22 cellular contexts compared by ENCODE assay signal in genomic region chr7:672891-673290, GRCh38. TPM values are rescaled to one million over a fixed set of nuclear protein-coding genes. Genes with fewer than 3 reads are reported as not detected.
A peak's percentile ranks its signal among the peaks of the same experiment; 100 is the strongest.
DNase-seq lines count a peak whose midpoint lies in the region; ATAC-seq and TF ChIP-seq lines count a peak whose summit lies in the region.
"Had no signal": no experiment of that assay in that cellular context is flagged by ENCODE, and none has a peak within 500 bp of the region (broad histone marks: within the 10 kb centered on the region; RNA-seq: fewer than 3 reads in every experiment).

No MANE protein-coding gene starts in this region.

- CTCF ChIA-PET in RWPE1 (lab: Yijun Ruan, JAX): interaction anchor here (0.7 kb wide), 1 partner anchor 33 kb away, joined by 8 read pairs; no protein-coding TSS in a partner anchor
- CTCF ChIA-PET in CD4-positive, alpha-beta memory T cell (lab: Charles Lee; ENCODE audit: partially characterized antibody): no interaction called here
- CTCF ChIA-PET in activated CD8-positive, alpha-beta T cell treated with anti-CD3 and anti-CD28 coated beads for 36 hours (lab: Charles Lee): no interaction called here
- CTCF ChIA-PET in Caco-2 (lab: Charles Lee): no interaction called here

- in situ Hi-C loops in gastrocnemius medialis (cut with MboI; ENCODE audit: low sequenced_read_pairs in 4 of 4): no loop called here

- peak overlapping the region; percentile 70 for H3K27ac Mint-ChIP-seq in glutamatergic neuron (ENCODE audit: unreplicated experiment)
- no peak overlapping the region for H3K27ac Mint-ChIP-seq in CD4-positive, alpha-beta memory T cell
- no peak overlapping the region for H3K27ac Mint-ChIP-seq in activated CD8-positive, alpha-beta T cell treated with anti-CD3 and anti-CD28 coated beads for 36 hours
- H3K27ac Mint-ChIP-seq in Caco-2 (ENCODE audit: unreplicated experiment): no peak overlapping the region
- H3K27ac Mint-ChIP-seq: B cell had no signal

- TF ChIP-seq POLR2A in gastrocnemius medialis (IDR thresholded peaks at IDR 0.05): no peak

- H3K36me3 ChIP-seq in CD4-positive, alpha-beta memory T cell (ENCODE audit: insufficient read depth, low read length): no peaks in the 10 kb centered on the region
- H3K36me3 ChIP-seq in gastrocnemius medialis (no peaks in the 10 kb centered on the region), Caco-2 (ENCODE audit: control insufficient read depth, insufficient read depth, low read length) (peaks cover 3% of the 10 kb centered on the region; the same call in 1 of the 2 replicates)

- peaks cover 3% of the 10 kb centered on the region for H3K4me1 Mint-ChIP-seq in glutamatergic neuron (ENCODE audit: low read depth, unreplicated experiment)
- peaks cover 0 to 6% (median 1%) of the 10 kb centered on the region in 4 donors for H3K4me1 Mint-ChIP-seq in CD4-positive, alpha-beta memory T cell
- H3K4me1 Mint-ChIP-seq in activated CD8-positive, alpha-beta T cell treated with anti-CD3 and anti-CD28 coated beads for 36 hours (ENCODE audit: low read depth): no peaks in the 10 kb centered on the region
- no peaks in the 10 kb centered on the region for H3K4me1 Mint-ChIP-seq in Caco-2 (ENCODE audit: low read depth, unreplicated experiment)
- H3K4me1 Mint-ChIP-seq: B cell; CD8-positive, alpha-beta memory T cell had no signal

- no TSS peak for BruUV-seq in Caco-2 (replicated peaks; lab: Mats Ljungman, UMichigan)

- H3K4me1 ChIP-seq in CD4-positive, alpha-beta memory T cell (ENCODE audit: insufficient read depth, low read length): no peaks in the 10 kb centered on the region
- peaks cover 0 to 7% of the 10 kb centered on the region in 2 donors for H3K4me1 ChIP-seq in gastrocnemius medialis
- no peaks in the 10 kb centered on the region for H3K4me1 ChIP-seq in Caco-2

- DNase-seq in RWPE1 (ENCODE audit: low spot score) (no peak), glutamatergic neuron (peak; percentile 85), posterior vena cava (ENCODE audit: low spot score) (peak; percentile 58), gastrocnemius medialis (no peak), Caco-2 (no peak)
- no peak for DNase-seq in CD4-positive, alpha-beta memory T cell
- no peak for DNase-seq in activated CD8-positive, alpha-beta T cell treated with anti-CD3 and anti-CD28 coated beads for 36 hours
- DNase-seq: Calu3, DMS153, DND-41, NCI-H1092 treated with DMSO at 0.1 percent for 48 hours, NCI-H1436, NCI-H187 treated with DMSO at 0.1 percent for 48 hours, NCI-H446 treated with DMSO at 0.1 percent for 48 hours, NCI-H69, RPMI8226, SHP77, SW 1271 had no signal

- H3K9me3 Mint-ChIP-seq in glutamatergic neuron (ENCODE audit: unreplicated experiment) (peaks cover 21% of the 10 kb centered on the region), Caco-2 (ENCODE audit: unreplicated experiment) (peaks cover 11% of the 10 kb centered on the region)
- H3K9me3 Mint-ChIP-seq in CD4-positive, alpha-beta memory T cell: peaks cover 0 to 4% (median 0%) of the 10 kb centered on the region in 8 donors
- peaks cover 9% of the 10 kb centered on the region for H3K9me3 Mint-ChIP-seq in activated CD8-positive, alpha-beta T cell treated with anti-CD3 and anti-CD28 coated beads for 36 hours

- H3K4me3 Mint-ChIP-seq in glutamatergic neuron (ENCODE audit: unreplicated experiment) (no peak overlapping the region), Caco-2 (ENCODE audit: unreplicated experiment) (no peak overlapping the region)
- no peak overlapping the region for H3K4me3 Mint-ChIP-seq in CD4-positive, alpha-beta memory T cell
- no peak overlapping the region for H3K4me3 Mint-ChIP-seq in activated CD8-positive, alpha-beta T cell treated with anti-CD3 and anti-CD28 coated beads for 36 hours
- H3K4me3 Mint-ChIP-seq: B cell; CD8-positive, alpha-beta memory T cell had no signal

- intact Hi-C loops in posterior vena cava (cut with DNase I): no loop called here
- intact Hi-C loops in CD4-positive, alpha-beta memory T cell (cut with micrococcal nuclease): no loop called here
- intact Hi-C loops in gastrocnemius medialis (cut with DNase I; ENCODE audit: low total_unique reads): no loop called here
- intact Hi-C loops in activated CD8-positive, alpha-beta T cell treated with anti-CD3 and anti-CD28 coated beads for 36 hours (cut with micrococcal nuclease): no loop called here
- intact Hi-C loops in Caco-2 (cut with micrococcal nuclease; ENCODE audit: unreplicated experiment): no loop called here

- peaks cover 7% of the 10 kb centered on the region for H3K36me3 Mint-ChIP-seq in glutamatergic neuron (ENCODE audit: unreplicated experiment)
- peaks cover 10 to 19% of the 10 kb centered on the region in 2 donors for H3K36me3 Mint-ChIP-seq in CD4-positive, alpha-beta memory T cell
- peaks cover 39% of the 10 kb centered on the region for H3K36me3 Mint-ChIP-seq in activated CD8-positive, alpha-beta T cell treated with anti-CD3 and anti-CD28 coated beads for 36 hours (ENCODE audit: low read depth)
- peaks cover 56% of the 10 kb centered on the region for H3K36me3 Mint-ChIP-seq in Caco-2 (ENCODE audit: insufficient read depth, unreplicated experiment)

- no peak overlapping the region for H3K4me3 ChIP-seq in CD4-positive, alpha-beta memory T cell (ENCODE audit: low read length in 2 of 2)
- H3K4me3 ChIP-seq in gastrocnemius medialis (no peak overlapping the region), Caco-2 (ENCODE audit: low read depth, low read length) (no peak overlapping the region)

- no peak for ATAC-seq in gastrocnemius medialis
- no peak for ATAC-seq in activated CD8-positive, alpha-beta T cell treated with anti-CD3 and anti-CD28 coated beads for 36 hours
- ATAC-seq: HCT116 had no signal

- no peaks in the 10 kb centered on the region for H3K9me3 ChIP-seq in CD4-positive, alpha-beta memory T cell (ENCODE audit: control insufficient read depth in 1 of 2, low read length in 2 of 2)
- H3K9me3 ChIP-seq in gastrocnemius medialis: no peaks in the 10 kb centered on the region
- H3K9me3 ChIP-seq in Caco-2: no peaks in the 10 kb centered on the region

- POLR2A ChIA-PET in RWPE1 (lab: Yijun Ruan, JAX; ENCODE audit: low non-redundant PET): no interaction called here
- POLR2A ChIA-PET in CD4-positive, alpha-beta memory T cell (lab: Charles Lee; ENCODE audit: partially characterized antibody): no interaction called here
- POLR2A ChIA-PET in activated CD8-positive, alpha-beta T cell treated with anti-CD3 and anti-CD28 coated beads for 36 hours (lab: Charles Lee): no interaction called here
- POLR2A ChIA-PET in Caco-2 (lab: Charles Lee): no interaction called here

- H3K27ac ChIP-seq in RWPE1 (peak overlapping the region; percentile 29; the same call in 1 of the 2 replicates), gastrocnemius medialis (no peak overlapping the region)
- H3K27ac ChIP-seq in CD4-positive, alpha-beta memory T cell (ENCODE audit: low read depth, low read length): no peak overlapping the region
- H3K27ac ChIP-seq: C4-2B had no signal

- H3K27me3 Mint-ChIP-seq in glutamatergic neuron (ENCODE audit: unreplicated experiment) (peaks cover 7% of the 10 kb centered on the region), Caco-2 (ENCODE audit: insufficient read depth, unreplicated experiment) (no peaks in the 10 kb centered on the region)
- no peaks in the 10 kb centered on the region for H3K27me3 Mint-ChIP-seq in CD4-positive, alpha-beta memory T cell
- H3K27me3 Mint-ChIP-seq in activated CD8-positive, alpha-beta T cell treated with anti-CD3 and anti-CD28 coated beads for 36 hours: no peaks in the 10 kb centered on the region
- H3K27me3 Mint-ChIP-seq: B cell; CD8-positive, alpha-beta memory T cell had no signal

- H3K27me3 ChIP-seq in CD4-positive, alpha-beta memory T cell (ENCODE audit: insufficient read depth, low read length): no peaks in the 10 kb centered on the region
- H3K27me3 ChIP-seq in gastrocnemius medialis (no peaks in the 10 kb centered on the region), Caco-2 (replicated peaks; ENCODE audit: control insufficient read depth, insufficient read depth, low read length) (no peaks in the 10 kb centered on the region)

- TF ChIP-seq CTCF in RWPE1 (conservative IDR thresholded peaks at IDR 0.05; ENCODE audit: low read depth): no peak
- no peak for TF ChIP-seq CTCF in glutamatergic neuron (IDR thresholded peaks at IDR 0.05; ENCODE audit: partially characterized antibody, unreplicated experiment)
- no peak for TF ChIP-seq CTCF in gastrocnemius medialis (IDR thresholded peaks at IDR 0.05 in 4 of 5, conservative IDR thresholded peaks at IDR 0.05 in 1 of 5)
- TF ChIP-seq CTCF in activated CD8-positive, alpha-beta T cell treated with anti-CD3 and anti-CD28 coated beads for 36 hours (IDR thresholded peaks at IDR 0.05): no peak
- no peak for TF ChIP-seq CTCF in Caco-2 (IDR thresholded peaks at IDR 0.05; ENCODE audit: insufficient read depth in 1 of 2, low read depth in 1 of 2, low read length in 1 of 2, severe bottlenecking in 1 of 2, unreplicated experiment in 1 of 2)

RNA-seq across cellular contexts. Expression of gene DNAAF5, which starts 53.6 kb away (rescaled TPM):
- 15.2 TPM for total RNA-seq in glutamatergic neuron (ENCODE audit: unreplicated experiment)
- 10 to 100 TPM; 12.6 to 16.9 TPM for total RNA-seq in posterior vena cava
- total RNA-seq in CD4-positive, alpha-beta memory T cell: 10 to 100 TPM; 15.9 to 19.4 TPM
- 1 to 10 TPM; 1.7 to 4.7 TPM for polyA plus RNA-seq in CD4-positive, alpha-beta memory T cell
- 10 to 100 TPM; 22.4 to 36.2 (median 30.6) TPM for total RNA-seq in gastrocnemius medialis
- total RNA-seq in activated CD8-positive, alpha-beta T cell treated with anti-CD3 and anti-CD28 coated beads for 36 hours: 10 to 100 TPM; 36.4 to 36.8 TPM
- total RNA-seq in Caco-2 (2022): 51.4 and 53.4 TPM in 2 replicates

RNA-seq across cellular contexts. Expression of gene PRKAR1B, which starts 54.2 kb away (rescaled TPM):
- total RNA-seq in glutamatergic neuron (ENCODE audit: unreplicated experiment) (12.8 TPM), posterior vena cava (10 to 100 TPM; 10.1 TPM), gastrocnemius medialis (10 to 100 TPM in 1 of 4 donors, 1 to 10 TPM in 3; 1.2 to 12.5 (median 3.6) TPM), Caco-2 (2022) (56.6 and 60.0 TPM in 2 replicates)
- total RNA-seq in CD4-positive, alpha-beta memory T cell: 10 to 100 TPM; 15.1 to 16.6 TPM
- 10 to 100 TPM in 1 of 2 donors, 1 to 10 TPM in 1; 6.5 to 12.4 TPM for polyA plus RNA-seq in CD4-positive, alpha-beta memory T cell
- 10 to 100 TPM; 48.7 to 49.9 TPM for total RNA-seq in activated CD8-positive, alpha-beta T cell treated with anti-CD3 and anti-CD28 coated beads for 36 hours

Comparison
In these comparisons a context has a peak if more than half of its experiments do, and no peak if none do; other contexts are left out.
1. DNase-seq: peak in glutamatergic neuron (single experiment) and posterior vena cava (single experiment); none in RWPE1 (single experiment), CD4-positive, alpha-beta memory T cell (0 of 5), gastrocnemius medialis (0 of 2), activated CD8-positive, alpha-beta T cell treated with anti-CD3 and anti-CD28 coated beads for 36 hours (single experiment) and Caco-2 (0 of 2).